Comparison of ENCODE assay signal across 2 cellular contexts in the genomic region with DNA sequence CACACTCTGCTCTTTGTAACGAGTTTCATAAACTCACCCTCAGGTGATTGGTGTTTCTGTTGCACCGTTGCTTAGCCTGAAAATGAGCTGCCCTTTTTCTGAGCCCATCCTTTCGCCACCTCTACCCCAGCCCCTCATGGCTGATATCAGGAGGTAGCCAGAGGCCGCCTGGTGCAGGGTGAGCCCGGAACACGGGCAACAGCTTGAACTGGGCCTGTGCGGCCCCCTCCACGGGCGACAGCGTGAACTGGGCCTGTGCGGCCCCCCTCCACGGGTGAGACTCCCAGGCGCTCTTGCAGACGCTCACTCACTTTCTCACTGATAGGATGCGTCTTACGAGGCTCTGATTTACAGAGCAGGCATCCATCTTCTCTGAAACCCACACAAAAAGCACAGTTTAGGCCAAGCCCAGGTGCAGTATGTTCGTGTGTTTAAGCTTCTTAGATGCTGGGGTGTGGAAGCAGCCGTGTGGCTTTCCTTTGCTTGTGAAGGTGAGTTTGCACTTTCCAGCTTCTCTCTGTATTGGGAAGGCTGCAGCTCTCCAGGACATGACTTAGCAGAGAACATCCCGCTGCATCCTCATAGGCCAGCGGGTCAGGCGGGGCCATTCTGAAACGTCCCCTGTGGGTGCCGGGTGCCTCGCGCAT.
TF ChIP-seq lines count a peak whose summit lies in the region.

No MANE protein-coding gene starts in this region.

TF ChIP-seq in SK-N-SH treated with all-trans-retinoic acid at 6 μM for 48 hours, 23 proteins besides CTCF, POLR2A, EP300 and RAD21:
- TF ChIP-seq ZNF70 (CRISPR knock-in tag; IDR thresholded peaks at IDR 0.05) (no peak), ZNF8 (CRISPR knock-in tag; IDR thresholded peaks at IDR 0.05) (no peak), OSR1 (CRISPR knock-in tag; IDR thresholded peaks at IDR 0.05) (no peak), PPARA (CRISPR knock-in tag; IDR thresholded peaks at IDR 0.05; ENCODE audit: borderline replicate concordance) (no peak), TCF4 (CRISPR knock-in tag; IDR thresholded peaks at IDR 0.05; ENCODE audit: borderline replicate concordance) (no peak), GLIS3 (CRISPR knock-in tag; IDR thresholded peaks at IDR 0.05) (no peak), RARB (CRISPR knock-in tag; IDR thresholded peaks at IDR 0.05) (no peak), ZC3H10 (CRISPR knock-in tag; IDR thresholded peaks at IDR 0.05) (no peak)

TF ChIP-seq in SK-N-SH, 30 proteins besides CTCF, POLR2A, EP300 and RAD21:
- TF ChIP-seq, protein P1, sequence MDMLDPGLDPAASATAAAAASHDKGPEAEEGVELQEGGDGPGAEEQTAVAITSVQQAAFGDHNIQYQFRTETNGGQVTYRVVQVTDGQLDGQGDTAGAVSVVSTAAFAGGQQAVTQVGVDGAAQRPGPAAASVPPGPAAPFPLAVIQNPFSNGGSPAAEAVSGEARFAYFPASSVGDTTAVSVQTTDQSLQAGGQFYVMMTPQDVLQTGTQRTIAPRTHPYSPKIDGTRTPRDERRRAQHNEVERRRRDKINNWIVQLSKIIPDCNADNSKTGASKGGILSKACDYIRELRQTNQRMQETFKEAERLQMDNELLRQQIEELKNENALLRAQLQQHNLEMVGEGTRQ (IDR thresholded peaks at IDR 0.05; ENCODE audit: borderline replicate concordance, low read depth, low read length), result no peak
- TF ChIP-seq JUND (IDR thresholded peaks at IDR 0.05) (no peak), ELF1 (IDR thresholded peaks at IDR 0.05) (no peak), FOXJ3 (CRISPR knock-in tag; IDR thresholded peaks at IDR 0.05) (no peak), POLR2AphosphoS5 (IDR thresholded peaks at IDR 0.05; ENCODE audit: low read depth, low read length) (no peak), TAF1 (IDR thresholded peaks at IDR 0.05; ENCODE audit: borderline replicate concordance, low read depth, low read length) (no peak), RFX5 (IDR thresholded peaks at IDR 0.05; ENCODE audit: low read length) (no peak), TCF12 (IDR thresholded peaks at IDR 0.05) (no peak), RCOR1 (IDR thresholded peaks at IDR 0.05; ENCODE audit: low read length) (no peak), FOSL2 (IDR thresholded peaks at IDR 0.05; ENCODE audit: borderline replicate concordance, low read depth) (no peak), SMC3 (IDR thresholded peaks at IDR 0.05; ENCODE audit: low read depth, low read length) (no peak), EZH2phosphoT487 (IDR thresholded peaks at IDR 0.05; ENCODE audit: borderline replicate concordance, low read depth) (no peak), CHD2 (IDR thresholded peaks at IDR 0.05; ENCODE audit: low read length, partially characterized antibody) (no peak), FOXM1 (IDR thresholded peaks at IDR 0.05; ENCODE audit: low read depth) (no peak)
- TF ChIP-seq, protein P2, sequence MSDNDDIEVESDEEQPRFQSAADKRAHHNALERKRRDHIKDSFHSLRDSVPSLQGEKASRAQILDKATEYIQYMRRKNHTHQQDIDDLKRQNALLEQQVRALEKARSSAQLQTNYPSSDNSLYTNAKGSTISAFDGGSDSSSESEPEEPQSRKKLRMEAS (IDR thresholded peaks at IDR 0.05; ENCODE audit: low read depth), result no peak
- TF ChIP-seq, protein P3, sequence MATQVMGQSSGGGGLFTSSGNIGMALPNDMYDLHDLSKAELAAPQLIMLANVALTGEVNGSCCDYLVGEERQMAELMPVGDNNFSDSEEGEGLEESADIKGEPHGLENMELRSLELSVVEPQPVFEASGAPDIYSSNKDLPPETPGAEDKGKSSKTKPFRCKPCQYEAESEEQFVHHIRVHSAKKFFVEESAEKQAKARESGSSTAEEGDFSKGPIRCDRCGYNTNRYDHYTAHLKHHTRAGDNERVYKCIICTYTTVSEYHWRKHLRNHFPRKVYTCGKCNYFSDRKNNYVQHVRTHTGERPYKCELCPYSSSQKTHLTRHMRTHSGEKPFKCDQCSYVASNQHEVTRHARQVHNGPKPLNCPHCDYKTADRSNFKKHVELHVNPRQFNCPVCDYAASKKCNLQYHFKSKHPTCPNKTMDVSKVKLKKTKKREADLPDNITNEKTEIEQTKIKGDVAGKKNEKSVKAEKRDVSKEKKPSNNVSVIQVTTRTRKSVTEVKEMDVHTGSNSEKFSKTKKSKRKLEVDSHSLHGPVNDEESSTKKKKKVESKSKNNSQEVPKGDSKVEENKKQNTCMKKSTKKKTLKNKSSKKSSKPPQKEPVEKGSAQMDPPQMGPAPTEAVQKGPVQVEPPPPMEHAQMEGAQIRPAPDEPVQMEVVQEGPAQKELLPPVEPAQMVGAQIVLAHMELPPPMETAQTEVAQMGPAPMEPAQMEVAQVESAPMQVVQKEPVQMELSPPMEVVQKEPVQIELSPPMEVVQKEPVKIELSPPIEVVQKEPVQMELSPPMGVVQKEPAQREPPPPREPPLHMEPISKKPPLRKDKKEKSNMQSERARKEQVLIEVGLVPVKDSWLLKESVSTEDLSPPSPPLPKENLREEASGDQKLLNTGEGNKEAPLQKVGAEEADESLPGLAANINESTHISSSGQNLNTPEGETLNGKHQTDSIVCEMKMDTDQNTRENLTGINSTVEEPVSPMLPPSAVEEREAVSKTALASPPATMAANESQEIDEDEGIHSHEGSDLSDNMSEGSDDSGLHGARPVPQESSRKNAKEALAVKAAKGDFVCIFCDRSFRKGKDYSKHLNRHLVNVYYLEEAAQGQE (IDR thresholded peaks at IDR 0.05; ENCODE audit: low read depth, low read length), result no peak
- TF ChIP-seq, protein P4, sequence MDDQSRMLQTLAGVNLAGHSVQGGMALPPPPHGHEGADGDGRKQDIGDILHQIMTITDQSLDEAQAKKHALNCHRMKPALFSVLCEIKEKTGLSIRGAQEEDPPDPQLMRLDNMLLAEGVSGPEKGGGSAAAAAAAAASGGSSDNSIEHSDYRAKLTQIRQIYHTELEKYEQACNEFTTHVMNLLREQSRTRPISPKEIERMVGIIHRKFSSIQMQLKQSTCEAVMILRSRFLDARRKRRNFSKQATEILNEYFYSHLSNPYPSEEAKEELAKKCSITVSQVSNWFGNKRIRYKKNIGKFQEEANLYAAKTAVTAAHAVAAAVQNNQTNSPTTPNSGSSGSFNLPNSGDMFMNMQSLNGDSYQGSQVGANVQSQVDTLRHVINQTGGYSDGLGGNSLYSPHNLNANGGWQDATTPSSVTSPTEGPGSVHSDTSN (IDR thresholded peaks at IDR 0.05), result no peak
- TF ChIP-seq, protein P5, sequence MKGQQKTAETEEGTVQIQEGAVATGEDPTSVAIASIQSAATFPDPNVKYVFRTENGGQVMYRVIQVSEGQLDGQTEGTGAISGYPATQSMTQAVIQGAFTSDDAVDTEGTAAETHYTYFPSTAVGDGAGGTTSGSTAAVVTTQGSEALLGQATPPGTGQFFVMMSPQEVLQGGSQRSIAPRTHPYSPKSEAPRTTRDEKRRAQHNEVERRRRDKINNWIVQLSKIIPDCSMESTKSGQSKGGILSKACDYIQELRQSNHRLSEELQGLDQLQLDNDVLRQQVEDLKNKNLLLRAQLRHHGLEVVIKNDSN (IDR thresholded peaks at IDR 0.05; ENCODE audit: borderline replicate concordance, low read depth), result no peak
- TF ChIP-seq, protein P6, sequence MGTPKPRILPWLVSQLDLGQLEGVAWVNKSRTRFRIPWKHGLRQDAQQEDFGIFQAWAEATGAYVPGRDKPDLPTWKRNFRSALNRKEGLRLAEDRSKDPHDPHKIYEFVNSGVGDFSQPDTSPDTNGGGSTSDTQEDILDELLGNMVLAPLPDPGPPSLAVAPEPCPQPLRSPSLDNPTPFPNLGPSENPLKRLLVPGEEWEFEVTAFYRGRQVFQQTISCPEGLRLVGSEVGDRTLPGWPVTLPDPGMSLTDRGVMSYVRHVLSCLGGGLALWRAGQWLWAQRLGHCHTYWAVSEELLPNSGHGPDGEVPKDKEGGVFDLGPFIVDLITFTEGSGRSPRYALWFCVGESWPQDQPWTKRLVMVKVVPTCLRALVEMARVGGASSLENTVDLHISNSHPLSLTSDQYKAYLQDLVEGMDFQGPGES (IDR thresholded peaks at IDR 0.05; ENCODE audit: low read depth, low read length), result no peak
